Comparison of ENCODE assay signal across 9 cellular contexts in genomic region chr14:92568621-92569479, GRCh38. TPM values are rescaled to one million over a fixed set of nuclear protein-coding genes. Genes with fewer than 3 reads are reported as not detected.
DNase-seq lines count a peak whose midpoint lies in the region; ATAC-seq lines count a peak whose summit lies in the region.
"Had no signal": no experiment of that assay in that cellular context is flagged by ENCODE, and none has a peak within 500 bp of the region (broad histone marks: within the 10 kb centered on the region; RNA-seq: fewer than 3 reads in every experiment).

No MANE protein-coding gene starts in this region.

- no peaks in the 10 kb centered on the region for H3K36me3 ChIP-seq in HAP-1 (replicated peaks)

- peak overlapping the region; percentile 92 for H3K27ac Mint-ChIP-seq in activated CD4-positive, alpha-beta T cell treated with anti-CD3 and anti-CD28 coated beads, Interleukin-2, amount 10 ng/mL, durations not matched to agents 7 days and 5 days
- peak overlapping the region; percentile 98 for H3K27ac Mint-ChIP-seq in activated CD8-positive, alpha-beta memory T cell treated with anti-CD3 and anti-CD28 coated beads, Interleukin-2, amount 10 ng/mL, durations not matched to agents 7 days and 5 days

- no peaks in the 10 kb centered on the region for H3K27me3 ChIP-seq in HAP-1 (ENCODE audit: low read depth)

- H3K4me1 Mint-ChIP-seq in activated CD4-positive, alpha-beta T cell treated with anti-CD3 and anti-CD28 coated beads, Interleukin-2, amount 10 ng/mL, durations not matched to agents 7 days and 5 days: peaks cover 59% of the 10 kb centered on the region
- H3K4me1 Mint-ChIP-seq in activated CD8-positive, alpha-beta memory T cell treated with anti-CD3 and anti-CD28 coated beads, Interleukin-2, amount 10 ng/mL, durations not matched to agents 7 days and 5 days: peaks cover 68% of the 10 kb centered on the region

- peaks cover 3% of the 10 kb centered on the region for H3K27me3 Mint-ChIP-seq in activated CD4-positive, alpha-beta T cell treated with anti-CD3 and anti-CD28 coated beads, Interleukin-2, amount 10 ng/mL, durations not matched to agents 7 days and 5 days
- no peaks in the 10 kb centered on the region for H3K27me3 Mint-ChIP-seq in activated CD8-positive, alpha-beta memory T cell treated with anti-CD3 and anti-CD28 coated beads, Interleukin-2, amount 10 ng/mL, durations not matched to agents 7 days and 5 days

- DNase-seq in activated CD4-positive, alpha-beta T cell treated with anti-CD3 and anti-CD28 coated beads, Interleukin-2, amount 10 ng/mL, durations not matched to agents 7 days and 5 days: peak; percentile 39
- DNase-seq in activated CD4-positive, alpha-beta T cell treated with anti-CD3 and anti-CD28 coated beads for 48 hours: no peak
- peak; percentile 68 for DNase-seq in activated CD8-positive, alpha-beta memory T cell treated with anti-CD3 and anti-CD28 coated beads, Interleukin-2, amount 10 ng/mL, durations not matched to agents 7 days and 5 days
- peak; percentile 62 for DNase-seq in stimulated activated naive CD8-positive, alpha-beta T cell treated with anti-CD3 and anti-CD28 coated beads, Interleukin-15, Interleukin-2, amounts not matched to agents 100 U/mL and 50 U/mL, for 24 hours
- DNase-seq in medulla oblongata (ENCODE audit: extremely low spot score): no peak
- no peak for DNase-seq in midbrain (lab: John Stamatoyannopoulos, UW)
- DNase-seq in HAP-1 (ENCODE audit: low spot score in 2 of 2): no peak
- DNase-seq: hypothalamus had no signal

- H3K36me3 Mint-ChIP-seq in activated CD4-positive, alpha-beta T cell treated with anti-CD3 and anti-CD28 coated beads, Interleukin-2, amount 10 ng/mL, durations not matched to agents 7 days and 5 days (ENCODE audit: low read depth): peaks cover 30% of the 10 kb centered on the region
- H3K36me3 Mint-ChIP-seq in activated CD8-positive, alpha-beta memory T cell treated with anti-CD3 and anti-CD28 coated beads, Interleukin-2, amount 10 ng/mL, durations not matched to agents 7 days and 5 days: peaks cover 62% of the 10 kb centered on the region

- H3K9me3 ChIP-seq in HAP-1: no peaks in the 10 kb centered on the region

- CTCF ChIA-PET in activated CD4-positive, alpha-beta T cell treated with anti-CD3 and anti-CD28 coated beads, Interleukin-2, amount 10 ng/mL, durations not matched to agents 7 days and 5 days (lab: Charles Lee): interaction anchor here (1.1 to 1.8 kb wide), 3 partner anchors 9 to 18 kb away, joined by 3 to 5 read pairs (median 4); no protein-coding TSS in a partner anchor
- CTCF ChIA-PET in activated CD8-positive, alpha-beta memory T cell treated with anti-CD3 and anti-CD28 coated beads, Interleukin-2, amount 10 ng/mL, durations not matched to agents 7 days and 5 days (lab: Charles Lee): interaction anchor here (0.8 to 1.6 kb wide), 6 partner anchors 8 to 106 kb away, joined by 3 to 8 read pairs (median 3); no protein-coding TSS in a partner anchor

- peak; percentile 80 for ATAC-seq in HG02852 (IDR thresholded peaks at IDR 0.05; ENCODE audit: unreplicated experiment)
- ATAC-seq in activated CD8-positive, alpha-beta memory T cell treated with anti-CD3 and anti-CD28 coated beads, Interleukin-2, amount 10 ng/mL, durations not matched to agents 7 days and 5 days: peak; percentile 85
- ATAC-seq in stimulated activated naive CD8-positive, alpha-beta T cell treated with anti-CD3 and anti-CD28 coated beads, Interleukin-15, Interleukin-2, amounts not matched to agents 100 U/mL and 50 U/mL, for 24 hours: peak; percentile 88

- POLR2A ChIA-PET in activated CD4-positive, alpha-beta T cell treated with anti-CD3 and anti-CD28 coated beads, Interleukin-2, amount 10 ng/mL, durations not matched to agents 7 days and 5 days (lab: Charles Lee): no interaction called here

- H3K4me1 ChIP-seq in HAP-1: no peaks in the 10 kb centered on the region

- H3K4me3 Mint-ChIP-seq in activated CD4-positive, alpha-beta T cell treated with anti-CD3 and anti-CD28 coated beads, Interleukin-2, amount 10 ng/mL, durations not matched to agents 7 days and 5 days: peak overlapping the region; percentile 53
- H3K4me3 Mint-ChIP-seq in activated CD8-positive, alpha-beta memory T cell treated with anti-CD3 and anti-CD28 coated beads, Interleukin-2, amount 10 ng/mL, durations not matched to agents 7 days and 5 days: peak overlapping the region; percentile 59

- peaks cover 19% of the 10 kb centered on the region for H3K9me3 Mint-ChIP-seq in activated CD4-positive, alpha-beta T cell treated with anti-CD3 and anti-CD28 coated beads, Interleukin-2, amount 10 ng/mL, durations not matched to agents 7 days and 5 days
- H3K9me3 Mint-ChIP-seq in activated CD8-positive, alpha-beta memory T cell treated with anti-CD3 and anti-CD28 coated beads, Interleukin-2, amount 10 ng/mL, durations not matched to agents 7 days and 5 days (ENCODE audit: low read depth): peaks cover 11% of the 10 kb centered on the region

- in situ Hi-C loops in HAP-1 (cut with MboI; ENCODE audit: low sequenced_read_pairs): no loop called here

- no peak overlapping the region for H3K4me3 ChIP-seq in HAP-1

RNA-seq across cellular contexts. Expression of gene RIN3, which starts 55.3 kb away (rescaled TPM):
- 10 to 100 TPM; 52.6 to 56.8 TPM for total RNA-seq in activated CD4-positive, alpha-beta T cell treated with anti-CD3 and anti-CD28 coated beads, Interleukin-2, amount 10 ng/mL, durations not matched to agents 7 days and 5 days
- total RNA-seq in activated CD8-positive, alpha-beta memory T cell treated with anti-CD3 and anti-CD28 coated beads, Interleukin-2, amount 10 ng/mL, durations not matched to agents 7 days and 5 days: 100 to 1,000 TPM in 1 of 2 experiments, 10 to 100 TPM in 1; 76.1 to 122 TPM

Comparison
In these comparisons a context has a peak if more than half of its experiments do, and no peak if none do; other contexts are left out.
1. DNase-seq: peak in activated CD4-positive, alpha-beta T cell treated with anti-CD3 and anti-CD28 coated beads, Interleukin-2, amount 10 ng/mL, durations not matched to agents 7 days and 5 days (single experiment), activated CD8-positive, alpha-beta memory T cell treated with anti-CD3 and anti-CD28 coated beads, Interleukin-2, amount 10 ng/mL, durations not matched to agents 7 days and 5 days (single experiment) and stimulated activated naive CD8-positive, alpha-beta T cell treated with anti-CD3 and anti-CD28 coated beads, Interleukin-15, Interleukin-2, amounts not matched to agents 100 U/mL and 50 U/mL, for 24 hours (single experiment); none in activated CD4-positive, alpha-beta T cell treated with anti-CD3 and anti-CD28 coated beads for 48 hours (single experiment), medulla oblongata (single experiment), midbrain (single experiment) and HAP-1 (0 of 2).
2. Peak in every context shown above with its lines, with median percentiles within 50 percentile points of each other: ATAC-seq.